Comparison of ENCODE assay signal across 16 cellular contexts in genomic region chr15:81747477-81747876, GRCh38.
DNase-seq lines count a peak whose midpoint lies in the region; TF ChIP-seq lines count a peak whose summit lies in the region.
"Had no signal": no experiment of that assay in that cellular context is flagged by ENCODE, and none has a peak within 500 bp of the region (broad histone marks: within the 10 kb centered on the region; RNA-seq: fewer than 3 reads in every experiment).

No MANE protein-coding gene starts in this region.

- DNase-seq in DMS53 (lab: John Stamatoyannopoulos, UW) = peak; percentile 24
- no peak for DNase-seq in DMS53 treated with DMSO at 0.1 percent for 48 hours (lab: John Stamatoyannopoulos, UW; ENCODE audit: unreplicated experiment)
- peak; percentile 10 for DNase-seq in COR-L47 (lab: John Stamatoyannopoulos, UW)
- peak; percentile 77 for DNase-seq in NCI-H2171 treated with DMSO at 0.1 percent for 48 hours (lab: John Stamatoyannopoulos, UW)
- DNase-seq in T-helper 1 cell = no peak
- DNase-seq in cerebellum (ENCODE audit: low spot score) = no peak
- DNase-seq in EL = no peak
- DNase-seq: 8988T; CD4-positive, alpha-beta memory T cell; GM23248; NCI-H1105 treated with DMSO at 0.1 percent for 48 hours; NCI-H1694 treated with DMSO at 0.1 percent for 48 hours; PC-3; SIG-M5; T-helper 17 cell had no signal

- peak overlapping the region in 2 of 3 experiments; percentile 38 to 43 for H3K27ac Mint-ChIP-seq in nephron
- H3K27ac Mint-ChIP-seq: CD4-positive, alpha-beta memory T cell; T-helper 17 cell had no signal

- no peak overlapping the region for H3K4me3 Mint-ChIP-seq in nephron
- H3K4me3 Mint-ChIP-seq: T-helper 17 cell had no signal

- H3K27me3 Mint-ChIP-seq in nephron (ENCODE audit: low read depth) = no peaks in the 10 kb centered on the region

- H3K36me3 Mint-ChIP-seq in nephron (ENCODE audit: low read depth) = no peaks in the 10 kb centered on the region
- H3K36me3 Mint-ChIP-seq: CD4-positive, alpha-beta memory T cell had no signal

- H3K9me3 Mint-ChIP-seq in nephron = no peaks in the 10 kb centered on the region
- H3K9me3 Mint-ChIP-seq: CD4-positive, alpha-beta memory T cell had no signal

- H3K4me1 Mint-ChIP-seq in nephron = peaks cover 55% of the 10 kb centered on the region
- H3K4me1 Mint-ChIP-seq: CD4-positive, alpha-beta memory T cell; T-helper 17 cell had no signal

- no peak for TF ChIP-seq CTCF in nephron (IDR thresholded peaks at IDR 0.05; ENCODE audit: unreplicated experiment in 3 of 3)

Comparison
In these comparisons a context has a peak if more than half of its experiments do, and no peak if none do; other contexts are left out.
1. DNase-seq: peak in DMS53 (single experiment), COR-L47 (single experiment) and NCI-H2171 treated with DMSO at 0.1 percent for 48 hours (single experiment); none in DMS53 treated with DMSO at 0.1 percent for 48 hours (single experiment), T-helper 1 cell (0 of 5), cerebellum (single experiment) and EL (single experiment).